ENCODE assay signal across 21 cellular contexts in the genomic region with DNA sequence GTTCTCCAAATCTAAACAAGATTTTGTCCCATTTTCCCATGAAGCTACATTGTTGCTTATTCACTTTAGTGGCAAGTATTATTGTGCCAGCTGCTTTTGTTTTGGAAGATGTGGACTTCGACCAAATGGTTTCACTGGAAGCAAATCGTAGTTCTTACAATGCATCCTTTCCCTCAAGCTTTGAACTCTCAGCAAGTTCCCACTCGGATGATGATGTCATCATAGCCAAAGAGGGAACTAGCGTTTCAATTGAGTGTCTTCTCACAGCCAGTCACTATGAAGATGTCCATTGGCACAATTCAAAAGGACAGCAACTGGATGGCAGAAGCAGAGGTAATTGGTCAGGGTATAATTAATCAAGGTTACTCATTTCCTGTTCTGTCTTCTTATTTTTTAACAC. TPM values are rescaled to one million over a fixed set of nuclear protein-coding genes. Genes with fewer than 3 reads are reported as not detected.
A peak's percentile ranks its signal among the peaks of the same experiment; 100 is the strongest.
DNase-seq lines count a peak whose midpoint lies in the region; ATAC-seq, FAIRE-seq and TF ChIP-seq lines count a peak whose summit lies in the region.
"Had no signal": no experiment of that assay in that cellular context is flagged by ENCODE, and none has a peak within 500 bp of the region (broad histone marks: within the 10 kb centered on the region; RNA-seq: fewer than 3 reads in every experiment).

No MANE protein-coding gene starts in this region.

- H3K27me3 Mint-ChIP-seq in natural killer cell (ENCODE audit: low read depth in 2 of 2): no peaks in the 10 kb centered on the region

- no peaks in the 10 kb centered on the region for H3K27me3 ChIP-seq in mammary epithelial cell (ENCODE audit: insufficient read depth, low read length)
- H3K27me3 ChIP-seq: Peyer's patch had no signal

- in situ Hi-C loops in mammary epithelial cell (cut with MboI; ENCODE audit: low sequenced_read_pairs in 2 of 2): loop anchor here in 1 of 2 donors (25.0 kb wide), 1 partner anchor 563 kb away; no protein-coding TSS in a partner anchor

- H3K79me2 ChIP-seq in mammary epithelial cell (ENCODE audit: insufficient read depth, low read length): peaks cover 40% of the 10 kb centered on the region

- peaks cover 22% of the 10 kb centered on the region for H3K36me3 Mint-ChIP-seq in natural killer cell

- no peak overlapping the region for H3K4me3 Mint-ChIP-seq in natural killer cell
- H3K4me3 Mint-ChIP-seq: CD8-positive, alpha-beta T cell; GM23338 had no signal

- H2AFZ ChIP-seq in mammary epithelial cell (ENCODE audit: low read depth, low read length): no peak overlapping the region
- H2AFZ ChIP-seq: GM23338 had no signal

- peaks cover 6% of the 10 kb centered on the region for H3K4me1 ChIP-seq in mammary epithelial cell (ENCODE audit: insufficient read depth, low read length)
- H3K4me1 ChIP-seq: Peyer's patch had no signal

- H3K9ac ChIP-seq in mammary epithelial cell (ENCODE audit: insufficient read depth, low read length): no peak overlapping the region

- peak; percentile 44 for FAIRE-seq in HTR-8/SVneo (lab: Jason Lieb, UNC)

- H3K9me3 ChIP-seq in mammary epithelial cell (replicated peaks; ENCODE audit: insufficient read depth, low read length): no peaks in the 10 kb centered on the region
- H3K9me3 ChIP-seq: Peyer's patch had no signal

- peaks cover 36 to 40% of the 10 kb centered on the region in 2 donors for H3K4me1 Mint-ChIP-seq in natural killer cell
- H3K4me1 Mint-ChIP-seq: GM23338 had no signal

- BruUV-seq in mammary epithelial cell (replicated peaks; lab: Mats Ljungman, UMichigan): TSS peak; percentile 6

- CTCF ChIA-PET in mammary epithelial cell (lab: Charles Lee; ENCODE audit: low non-redundant PET): interaction anchor here (0.6 kb wide), 1 partner anchor 75 kb away, joined by 3 read pairs; no protein-coding TSS in a partner anchor

- peaks cover 8% of the 10 kb centered on the region for H3K36me3 ChIP-seq in mammary epithelial cell (ENCODE audit: insufficient read depth, low read length)

- no peak overlapping the region for H3K4me3 ChIP-seq in mammary epithelial cell (replicated peaks in 1 of 3; ENCODE audit: insufficient read depth in 1 of 3, low read depth in 2 of 3, low read length in 3 of 3)
- H3K4me3 ChIP-seq: GM23338, Peyer's patch had no signal

- DNase-seq in NOMO-1 treated with DMSO at 0.1 percent for 48 hours (lab: John Stamatoyannopoulos, UW; ENCODE audit: unreplicated experiment) (peak; percentile 28), NOMO-1 treated with dmso at 0.1 percent for 144 hours (lab: John Stamatoyannopoulos, UW; ENCODE audit: unreplicated experiment) (no peak), HTR-8/SVneo (ENCODE audit: insufficient read length, low spot score) (no peak), mammary epithelial cell (no peak), putamen (ENCODE audit: low spot score) (peak; percentile 17), NCI-H1694 (lab: John Stamatoyannopoulos, UW) (no peak), natural killer cell (no peak)
- DNase-seq: 8988T; CD8-positive, alpha-beta T cell; DMS79; NCI-H1048; NCI-H1436 treated with DMSO at 0.1 percent for 48 hours; NCI-H2081; NCI-H510A; NCI-H82; Peyer's patch had no signal

- no peak overlapping the region for H3K4me2 ChIP-seq in mammary epithelial cell (ENCODE audit: insufficient read depth, low read depth, low read length)
- H3K4me2 ChIP-seq: GM23338 had no signal

- H3K27ac Mint-ChIP-seq in natural killer cell: peak overlapping the region in 1 of 2 donors; percentile 64
- H3K27ac Mint-ChIP-seq: GM23338 had no signal

- no peak overlapping the region for H3K27ac ChIP-seq in mammary epithelial cell (ENCODE audit: insufficient read depth, low read depth, low read length)
- H3K27ac ChIP-seq: Peyer's patch had no signal

- no peaks in the 10 kb centered on the region for H3K9me3 Mint-ChIP-seq in natural killer cell
- H3K9me3 Mint-ChIP-seq: CD8-positive, alpha-beta T cell; GM23338 had no signal

- no peaks in the 10 kb centered on the region for H4K20me1 ChIP-seq in mammary epithelial cell (ENCODE audit: insufficient read depth, low read length)

- TF ChIP-seq CTCF in mammary epithelial cell (conservative IDR thresholded peaks at IDR 0.05 in 1 of 2, IDR thresholded peaks at IDR 0.05 in 1 of 2; ENCODE audit: extremely low read depth in 1 of 2, insufficient read depth in 1 of 2, low read depth in 1 of 2, low read length in 2 of 2) (no peak), natural killer cell (IDR thresholded peaks at IDR 0.05) (no peak)

- 92% methylated on average over 4 of the region's 4 CpGs for WGBS in mammary epithelial cell (ENCODE audit: low coverage, missing lambda C conversion rate)

- intact Hi-C loops in mammary epithelial cell (cut with micrococcal nuclease): no loop called here
- intact Hi-C loops in natural killer cell (cut with micrococcal nuclease): no loop called here

- dilution Hi-C loops in mammary epithelial cell (cut with HindIII; ENCODE audit: low sequenced_read_pairs): no loop called here

- ATAC-seq in natural killer cell: no peak
- no peak for ATAC-seq in HG02759 (IDR thresholded peaks at IDR 0.05; ENCODE audit: unreplicated experiment)
- ATAC-seq: CD8-positive, alpha-beta T cell; GM23338; HCT116; Right ventricle myocardium inferior; SK-N-SH treated with all-trans-retinoic acid at 6 μM for 48 hours had no signal

RNA-seq across cellular contexts. Expression of gene MFAP3, which starts 10.9 kb away (rescaled TPM):
- total RNA-seq in mammary epithelial cell (100 to 1,000 TPM in 1 of 2 donors, 10 to 100 TPM in 1; 32.4 to 118 TPM), natural killer cell (10 to 100 TPM; 20.4 to 24.8 (median 22.7) TPM)
- polyA plus RNA-seq in mammary epithelial cell: 34.8 TPM
- 38.5 TPM for polyA minus RNA-seq in mammary epithelial cell

RNA-seq across cellular contexts. Expression of gene FAM114A2, which starts 11.0 kb away (rescaled TPM):
- total RNA-seq in mammary epithelial cell: 10 to 100 TPM; 23.5 to 25.2 TPM
- 11.6 TPM for polyA plus RNA-seq in mammary epithelial cell
- polyA minus RNA-seq in mammary epithelial cell: 5.9 TPM
- total RNA-seq in natural killer cell: 10 to 100 TPM; 29.0 to 37.8 (median 29.4) TPM

Comparison
In these comparisons a context has a peak if more than half of its experiments do, and no peak if none do; other contexts are left out.
1. DNase-seq: peak in NOMO-1 treated with DMSO at 0.1 percent for 48 hours (single experiment) and putamen (single experiment); none in NOMO-1 treated with dmso at 0.1 percent for 144 hours (single experiment), HTR-8/SVneo (single experiment), mammary epithelial cell (single experiment), NCI-H1694 (single experiment) and natural killer cell (single experiment).